Comparison of ENCODE assay signal across 23 cellular contexts in the genomic region with DNA sequence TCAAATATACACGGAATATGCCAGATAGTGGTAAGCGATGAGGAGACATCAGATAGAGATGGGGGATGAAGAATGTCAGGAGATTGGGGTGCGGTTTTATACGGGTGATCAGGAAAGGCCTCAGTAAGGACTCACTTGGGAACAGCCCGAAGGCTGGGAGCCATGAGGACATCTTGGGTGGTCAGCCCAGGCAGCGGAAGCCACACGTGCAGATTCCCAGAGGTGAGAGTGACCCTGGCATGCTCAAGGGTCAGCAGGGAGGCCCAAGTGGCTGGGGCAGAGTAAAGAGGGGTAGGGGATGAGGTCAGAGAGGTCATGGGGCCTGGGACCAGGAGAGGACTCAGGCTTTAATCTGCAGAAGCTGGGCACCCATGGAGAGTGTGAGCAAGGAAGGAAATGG.
"Had no signal": no experiment of that assay in that cellular context is flagged by ENCODE, and none has a peak within 500 bp of the region (broad histone marks: within the 10 kb centered on the region; RNA-seq: fewer than 3 reads in every experiment).

No MANE protein-coding gene starts in this region.

- H3K9me3 Mint-ChIP-seq: activated B cell treated with CpG ODN at 0.5 μM for 24 hours; activated CD4-positive, alpha-beta T cell treated with anti-CD3 and anti-CD28 coated beads, Interleukin-2, amount 10 ng/mL, durations not matched to agents 24 days and 14 days; activated naive CD8-positive, alpha-beta T cell treated with anti-CD3 and anti-CD28 coated beads for 36 hours; activated T-helper 1 cell treated with anti-CD3 and anti-CD28 coated beads, Interleukin-12 subunit alpha, Interleukin-12 subunit beta, Interleukin-2, Interleukin-4 antibody, amounts not matched to agents 30 ng/mL and 10 ng/mL and 1 ng/mL, durations not matched to agents 14 hours and 24 hours and 36 hours had no signal

- H3K27ac ChIP-seq: Peyer's patch, RWPE1 had no signal

- DNase-seq: activated B cell treated with CpG ODN at 0.5 μM for 24 hours; activated CD4-positive, alpha-beta T cell treated with anti-CD3 and anti-CD28 coated beads for 1 hour; activated CD4-positive, alpha-beta T cell treated with anti-CD3 and anti-CD28 coated beads, Interleukin-2, amount 10 ng/mL, durations not matched to agents 24 days and 14 days; activated CD4-positive, alpha-beta T cell treated with anti-CD3 and anti-CD28 coated beads, Interleukin-2, amount 50 U/mL, for 48 hours; activated effector memory CD4-positive, alpha-beta T cell treated with Interleukin-2 at 50 U/mL for 16 hours; activated naive CD4-positive, alpha-beta T cell; activated naive CD8-positive, alpha-beta T cell treated with anti-CD3 and anti-CD28 coated beads for 36 hours; activated T-cell treated with anti-CD3 and anti-CD28 coated beads, Interleukin-2, amount 50 U/mL, for 1 hour; anterior cingulate cortex; caudate nucleus; Karpas-422; MM.1S; NCI-H1105 treated with DMSO at 0.1 percent for 48 hours; NCI-H1436 treated with DMSO at 0.1 percent for 48 hours; NCI-H187; NCI-H2081; NCI-H510A treated with DMSO at 0.1 percent for 48 hours; Peyer's patch; SHP77 treated with DMSO at 0.1 percent for 48 hours; T-helper 2 cell; T1000 had no signal

- H3K27ac Mint-ChIP-seq: activated B cell treated with CpG ODN at 0.5 μM for 24 hours; activated CD4-positive, alpha-beta T cell treated with anti-CD3 and anti-CD28 coated beads, Interleukin-2, amount 10 ng/mL, durations not matched to agents 24 days and 14 days; activated naive CD8-positive, alpha-beta T cell treated with anti-CD3 and anti-CD28 coated beads for 36 hours; activated T-helper 1 cell treated with anti-CD3 and anti-CD28 coated beads, Interleukin-12 subunit alpha, Interleukin-12 subunit beta, Interleukin-2, Interleukin-4 antibody, amounts not matched to agents 30 ng/mL and 10 ng/mL and 1 ng/mL, durations not matched to agents 14 hours and 24 hours and 36 hours had no signal

- H3K4me1 ChIP-seq: Peyer's patch had no signal

- H3K27me3 ChIP-seq: Peyer's patch had no signal

- H3K4me3 ChIP-seq: Peyer's patch had no signal

- H3K4me3 Mint-ChIP-seq: activated B cell treated with CpG ODN at 0.5 μM for 24 hours; activated CD4-positive, alpha-beta T cell treated with anti-CD3 and anti-CD28 coated beads, Interleukin-2, amount 10 ng/mL, durations not matched to agents 24 days and 14 days; activated naive CD8-positive, alpha-beta T cell treated with anti-CD3 and anti-CD28 coated beads for 36 hours; activated T-helper 1 cell treated with anti-CD3 and anti-CD28 coated beads, Interleukin-12 subunit alpha, Interleukin-12 subunit beta, Interleukin-2, Interleukin-4 antibody, amounts not matched to agents 30 ng/mL and 10 ng/mL and 1 ng/mL, durations not matched to agents 14 hours and 24 hours and 36 hours had no signal

- H3K4me1 Mint-ChIP-seq: activated B cell treated with CpG ODN at 0.5 μM for 24 hours; activated naive CD8-positive, alpha-beta T cell treated with anti-CD3 and anti-CD28 coated beads for 36 hours had no signal

- H3K36me3 Mint-ChIP-seq: activated naive CD8-positive, alpha-beta T cell treated with anti-CD3 and anti-CD28 coated beads for 36 hours had no signal

- H3K36me3 ChIP-seq: Peyer's patch had no signal

- H3K9me3 ChIP-seq: Peyer's patch had no signal
